ENCODE assay signal across 15 cellular contexts in the genomic region with DNA sequence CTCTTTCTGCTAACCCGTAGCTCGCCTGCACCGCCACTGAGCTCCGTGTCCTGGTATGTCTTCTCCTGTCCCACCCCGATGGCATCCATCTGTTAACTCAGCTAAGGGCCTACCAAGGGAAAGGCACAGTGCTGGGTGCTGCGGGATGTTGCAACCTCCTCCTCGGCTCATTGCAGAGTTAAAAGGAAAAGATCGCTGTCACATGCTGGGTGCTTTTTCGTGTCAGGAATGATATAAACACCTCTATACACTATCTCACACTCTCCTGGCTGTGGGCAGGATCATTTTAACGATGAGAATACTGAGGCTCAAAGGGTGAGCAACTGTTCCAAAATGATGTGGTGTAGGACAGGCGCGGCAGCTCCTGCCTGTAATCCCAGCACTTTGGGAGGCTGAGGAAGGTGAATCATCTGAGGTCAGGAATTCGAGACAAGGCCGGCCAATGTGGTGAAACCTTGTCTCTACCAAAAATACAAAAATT. TPM values are rescaled to one million over a fixed set of nuclear protein-coding genes. Genes with fewer than 3 reads are reported as not detected.
A peak's percentile ranks its signal among the peaks of the same experiment; 100 is the strongest.
DNase-seq lines count a peak whose midpoint lies in the region; ATAC-seq and TF ChIP-seq lines count a peak whose summit lies in the region.
"Had no signal": no experiment of that assay in that cellular context is flagged by ENCODE, and none has a peak within 500 bp of the region (broad histone marks: within the 10 kb centered on the region; RNA-seq: fewer than 3 reads in every experiment).

No MANE protein-coding gene starts in this region.

- intact Hi-C loops in posterior vena cava (cut with DNase I) = loop anchor here in 1 of 2 donors (5.0 kb wide), 1 partner anchor 169 kb away; no protein-coding TSS in a partner anchor

- no peak for TF ChIP-seq EP300 in gastroesophageal sphincter (IDR thresholded peaks at IDR 0.05)

- no peaks in the 10 kb centered on the region for H3K9me3 ChIP-seq in gastroesophageal sphincter
- H3K9me3 ChIP-seq: left ventricle myocardium inferior had no signal

- TF ChIP-seq POLR2A in gastroesophageal sphincter (IDR thresholded peaks at IDR 0.05) = peak in 1 of 2 donors; percentile 4

- no peaks in the 10 kb centered on the region for H3K27me3 Mint-ChIP-seq in stimulated activated naive B cell treated with anti-CD40 and anti-IgM and Interleukin-4, amounts not matched to agents 10 μg/mL and 1 μg/mL and 100 μg/mL, for 72 hours
- no peaks in the 10 kb centered on the region for H3K27me3 Mint-ChIP-seq in activated T-cell treated with anti-CD3 and anti-CD28 coated beads, Interleukin-2, amount 50 U/mL, for 72 hours (ENCODE audit: low read depth)
- H3K27me3 Mint-ChIP-seq: activated T-helper 17 cell treated with anti-CD3 and anti-CD28 coated beads, Interleukin-2, amount 50 U/mL, for 72 hours; stimulated activated memory B cell treated with anti-CD40 and anti-IgM and Interleukin-4, amounts not matched to agents 10 μg/mL and 1 μg/mL and 100 μg/mL, for 72 hours had no signal

- H3K4me1 Mint-ChIP-seq in stimulated activated naive B cell treated with anti-CD40 and anti-IgM and Interleukin-4, amounts not matched to agents 10 μg/mL and 1 μg/mL and 100 μg/mL, for 72 hours = peaks cover 16 to 35% of the 10 kb centered on the region in 2 donors
- H3K4me1 Mint-ChIP-seq in activated T-cell treated with anti-CD3 and anti-CD28 coated beads, Interleukin-2, amount 50 U/mL, for 72 hours (ENCODE audit: low read depth) = peaks cover 34% of the 10 kb centered on the region

- peak in 1 of 4 experiments; percentile 18 for TF ChIP-seq CTCF in gastroesophageal sphincter (IDR thresholded peaks at IDR 0.05)

- H3K36me3 Mint-ChIP-seq in stimulated activated naive B cell treated with anti-CD40 and anti-IgM and Interleukin-4, amounts not matched to agents 10 μg/mL and 1 μg/mL and 100 μg/mL, for 72 hours = peaks cover 29 to 53% of the 10 kb centered on the region in 2 donors
- peaks cover 0 to 2% of the 10 kb centered on the region in 2 donors for H3K36me3 Mint-ChIP-seq in activated T-cell treated with anti-CD3 and anti-CD28 coated beads, Interleukin-2, amount 50 U/mL, for 72 hours (ENCODE audit: insufficient read depth in 2 of 2)

- DNase-seq in HT1080 (ENCODE audit: low read depth) (peak; percentile 78), astrocyte of the hippocampus (ENCODE audit: low read depth, low spot score) (peak; percentile 54), NCI-H1436 treated with DMSO at 0.1 percent for 48 hours (lab: John Stamatoyannopoulos, UW) (no peak), posterior vena cava (ENCODE audit: low spot score) (no peak)
- no peak for DNase-seq in stimulated activated naive B cell treated with anti-CD40 and anti-IgM and Interleukin-4, amounts not matched to agents 10 μg/mL and 1 μg/mL and 100 μg/mL, for 72 hours
- DNase-seq in activated T-cell treated with anti-CD3 and anti-CD28 coated beads, Interleukin-2, amount 50 U/mL, for 72 hours = no peak
- no peak for DNase-seq in activated CD8-positive, alpha-beta memory T cell treated with anti-CD3 and anti-CD28 coated beads, Interleukin-2, amount 50 U/mL, for 48 hours
- DNase-seq: CD8-positive, alpha-beta T cell; left ventricle myocardium inferior; NCI-H146; nucleus accumbens; stimulated activated CD4-positive, alpha-beta T cell treated with anti-CD3 and anti-CD28 coated beads, Interleukin-2, amount 100 ng/mL, for 24 hours had no signal

- peak; percentile 56 for ATAC-seq in gastroesophageal sphincter
- no peak for ATAC-seq in stimulated activated naive B cell treated with anti-CD40 and anti-IgM and Interleukin-4, amounts not matched to agents 10 μg/mL and 1 μg/mL and 100 μg/mL, for 72 hours (replicated peaks)
- ATAC-seq in activated T-cell treated with anti-CD3 and anti-CD28 coated beads, Interleukin-2, amount 50 U/mL, for 72 hours (replicated peaks in 1 of 2) = no peak
- ATAC-seq: activated T-helper 17 cell treated with anti-CD3 and anti-CD28 coated beads, Interleukin-2, amount 50 U/mL, for 72 hours; stimulated activated memory B cell treated with anti-CD40 and anti-IgM and Interleukin-4, amounts not matched to agents 10 μg/mL and 1 μg/mL and 100 μg/mL, for 72 hours had no signal

- peaks cover 0 to 84% (median 32%) of the 10 kb centered on the region in 3 donors for H3K4me1 ChIP-seq in gastroesophageal sphincter

- H3K27me3 ChIP-seq in gastroesophageal sphincter = no peaks in the 10 kb centered on the region

- H3K9me3 Mint-ChIP-seq in stimulated activated naive B cell treated with anti-CD40 and anti-IgM and Interleukin-4, amounts not matched to agents 10 μg/mL and 1 μg/mL and 100 μg/mL, for 72 hours = no peaks in the 10 kb centered on the region
- no peaks in the 10 kb centered on the region for H3K9me3 Mint-ChIP-seq in activated T-cell treated with anti-CD3 and anti-CD28 coated beads, Interleukin-2, amount 50 U/mL, for 72 hours
- H3K9me3 Mint-ChIP-seq: activated T-helper 17 cell treated with anti-CD3 and anti-CD28 coated beads, Interleukin-2, amount 50 U/mL, for 72 hours; CD8-positive, alpha-beta T cell; stimulated activated memory B cell treated with anti-CD40 and anti-IgM and Interleukin-4, amounts not matched to agents 10 μg/mL and 1 μg/mL and 100 μg/mL, for 72 hours had no signal

- no peak overlapping the region for H3K4me3 Mint-ChIP-seq in stimulated activated naive B cell treated with anti-CD40 and anti-IgM and Interleukin-4, amounts not matched to agents 10 μg/mL and 1 μg/mL and 100 μg/mL, for 72 hours
- no peak overlapping the region for H3K4me3 Mint-ChIP-seq in activated T-cell treated with anti-CD3 and anti-CD28 coated beads, Interleukin-2, amount 50 U/mL, for 72 hours
- H3K4me3 Mint-ChIP-seq: activated T-helper 17 cell treated with anti-CD3 and anti-CD28 coated beads, Interleukin-2, amount 50 U/mL, for 72 hours; CD8-positive, alpha-beta T cell; stimulated activated memory B cell treated with anti-CD40 and anti-IgM and Interleukin-4, amounts not matched to agents 10 μg/mL and 1 μg/mL and 100 μg/mL, for 72 hours had no signal

- H3K27ac Mint-ChIP-seq in stimulated activated naive B cell treated with anti-CD40 and anti-IgM and Interleukin-4, amounts not matched to agents 10 μg/mL and 1 μg/mL and 100 μg/mL, for 72 hours = peak overlapping the region; percentile 75
- H3K27ac Mint-ChIP-seq in activated T-cell treated with anti-CD3 and anti-CD28 coated beads, Interleukin-2, amount 50 U/mL, for 72 hours = no peak overlapping the region
- H3K27ac Mint-ChIP-seq: CD8-positive, alpha-beta T cell; stimulated activated memory B cell treated with anti-CD40 and anti-IgM and Interleukin-4, amounts not matched to agents 10 μg/mL and 1 μg/mL and 100 μg/mL, for 72 hours had no signal

- WGBS in gastroesophageal sphincter (ENCODE audit: low coverage in 1 of 2), 2 donors = 43 to 48% methylated on average over 9 to 13 of the region's 14 CpGs

- H3K4me3 ChIP-seq in gastroesophageal sphincter = peak overlapping the region; percentile 4 to 39
- H3K4me3 ChIP-seq: left ventricle myocardium inferior had no signal

- peaks cover 0 to 61% of the 10 kb centered on the region in 2 donors for H3K36me3 ChIP-seq in gastroesophageal sphincter

- H3K27ac ChIP-seq in gastroesophageal sphincter = peak overlapping the region; percentile 87 to 95 (median 92)

RNA-seq across cellular contexts. Expression of gene TXN2, which starts 10.1 kb away (rescaled TPM):
- total RNA-seq in HT1080 (2014; rRNA removed; shearing (Covaris generic)) = 33.6 and 46.9 TPM in 2 replicates
- 86.0 and 97.1 TPM in 2 replicates for polyA plus RNA-seq in HT1080 (2015; cell fraction: cytosol; rRNA removed)
- 48.7 and 49.7 TPM in 2 replicates for polyA plus RNA-seq in HT1080 (2015; cell fraction: nucleus; rRNA removed)
- 10 to 100 TPM; 36.4 to 78.3 (median 63.4) TPM for total RNA-seq in gastroesophageal sphincter
- total RNA-seq in activated T-cell treated with anti-CD3 and anti-CD28 coated beads, Interleukin-2, amount 50 U/mL, for 72 hours = 100 to 1,000 TPM; 115 TPM
- 10 to 100 TPM; 38.7 to 50.1 TPM for total RNA-seq in posterior vena cava

RNA-seq across cellular contexts. Expression of gene FOXRED2, which starts 35.5 kb away (rescaled TPM):
- 20.9 and 26.7 TPM in 2 replicates for total RNA-seq in HT1080 (2014; rRNA removed; shearing (Covaris generic))
- 17.3 and 20.3 TPM in 2 replicates for polyA plus RNA-seq in HT1080 (2015; cell fraction: cytosol; rRNA removed)
- polyA plus RNA-seq in HT1080 (2015; cell fraction: nucleus; rRNA removed) = 15.3 and 20.9 TPM in 2 replicates
- 1 to 10 TPM; 3.1 to 7.3 (median 4.6) TPM for total RNA-seq in gastroesophageal sphincter
- total RNA-seq in activated T-cell treated with anti-CD3 and anti-CD28 coated beads, Interleukin-2, amount 50 U/mL, for 72 hours = 10 to 100 TPM; 12.6 to 19.3 TPM
- 10 to 100 TPM in 1 of 2 donors, 1 to 10 TPM in 1; 7.9 to 17.2 TPM for total RNA-seq in posterior vena cava

RNA-seq across cellular contexts. Expression of gene EIF3D, which starts 57.6 kb away (rescaled TPM):
- total RNA-seq in HT1080 (2014; rRNA removed; shearing (Covaris generic)) = 495 and 518 TPM in 2 replicates
- polyA plus RNA-seq in HT1080 (2015; cell fraction: cytosol; rRNA removed) = 446 and 551 TPM in 2 replicates
- 623 and 663 TPM in 2 replicates for polyA plus RNA-seq in HT1080 (2015; cell fraction: nucleus; rRNA removed)
- total RNA-seq in gastroesophageal sphincter (100 to 1,000 TPM; 244 to 309 (median 271) TPM), posterior vena cava (100 to 1,000 TPM in 1 of 2 donors, 10 to 100 TPM in 1; 98.6 to 106 TPM)
- 100 to 1,000 TPM; 320 to 339 TPM for total RNA-seq in activated T-cell treated with anti-CD3 and anti-CD28 coated beads, Interleukin-2, amount 50 U/mL, for 72 hours

Comparison
In these comparisons a context has a peak if more than half of its experiments do, and no peak if none do; other contexts are left out.
1. DNase-seq: peak in HT1080 (single experiment) and astrocyte of the hippocampus (single experiment); none in stimulated activated naive B cell treated with anti-CD40 and anti-IgM and Interleukin-4, amounts not matched to agents 10 μg/mL and 1 μg/mL and 100 μg/mL, for 72 hours (single experiment), NCI-H1436 treated with DMSO at 0.1 percent for 48 hours (single experiment), activated T-cell treated with anti-CD3 and anti-CD28 coated beads, Interleukin-2, amount 50 U/mL, for 72 hours (0 of 2), activated CD8-positive, alpha-beta memory T cell treated with anti-CD3 and anti-CD28 coated beads, Interleukin-2, amount 50 U/mL, for 48 hours (single experiment) and posterior vena cava (single experiment).